Comparison of ENCODE assay signal across 27 cellular contexts in genomic region chr3:40978442-40978841, GRCh38.
DNase-seq lines count a peak whose midpoint lies in the region; ATAC-seq and TF ChIP-seq lines count a peak whose summit lies in the region.
"Had no signal": no experiment of that assay in that cellular context is flagged by ENCODE, and none has a peak within 500 bp of the region (broad histone marks: within the 10 kb centered on the region; RNA-seq: fewer than 3 reads in every experiment).

No MANE protein-coding gene starts in this region.

- H3K4me1 Mint-ChIP-seq in activated CD4-positive, alpha-beta T cell treated with anti-CD3 and anti-CD28 coated beads, Interleukin-2, amount 10 ng/mL, durations not matched to agents 24 days and 14 days, result peaks cover 34% of the 10 kb centered on the region
- H3K4me1 Mint-ChIP-seq in activated CD4-positive, alpha-beta T cell treated with anti-CD3 and anti-CD28 coated beads for 36 hours, result peaks cover 8% of the 10 kb centered on the region
- H3K4me1 Mint-ChIP-seq in endothelial cell (ENCODE audit: unreplicated experiment), result peaks cover 55% of the 10 kb centered on the region

- CTCF ChIA-PET in activated CD4-positive, alpha-beta T cell treated with anti-CD3 and anti-CD28 coated beads for 36 hours (lab: Charles Lee), result no interaction called here

- peaks cover 2% of the 10 kb centered on the region for H3K36me3 Mint-ChIP-seq in activated CD4-positive, alpha-beta T cell treated with anti-CD3 and anti-CD28 coated beads, Interleukin-2, amount 10 ng/mL, durations not matched to agents 24 days and 14 days (ENCODE audit: low read depth)
- no peaks in the 10 kb centered on the region for H3K36me3 Mint-ChIP-seq in activated CD4-positive, alpha-beta T cell treated with anti-CD3 and anti-CD28 coated beads for 36 hours (ENCODE audit: low read depth)
- H3K36me3 Mint-ChIP-seq in endothelial cell (ENCODE audit: low read depth, unreplicated experiment), result peaks cover 4% of the 10 kb centered on the region
- H3K36me3 Mint-ChIP-seq: CD4-positive, alpha-beta memory T cell; CD4-positive, CD25-positive, alpha-beta regulatory T cell; CD8-positive, alpha-beta memory T cell; CD8-positive, alpha-beta T cell had no signal

- ATAC-seq in activated CD4-positive, alpha-beta T cell treated with anti-CD3 and anti-CD28 coated beads for 36 hours, result no peak
- ATAC-seq: A549; CD8-positive, alpha-beta T cell had no signal

- no peak overlapping the region for H3K4me3 Mint-ChIP-seq in activated CD4-positive, alpha-beta T cell treated with anti-CD3 and anti-CD28 coated beads, Interleukin-2, amount 10 ng/mL, durations not matched to agents 24 days and 14 days
- no peak overlapping the region for H3K4me3 Mint-ChIP-seq in activated CD4-positive, alpha-beta T cell treated with anti-CD3 and anti-CD28 coated beads for 36 hours
- no peak overlapping the region for H3K4me3 Mint-ChIP-seq in endothelial cell (ENCODE audit: unreplicated experiment)
- H3K4me3 Mint-ChIP-seq: B cell; CD14-positive monocyte; CD4-positive, alpha-beta memory T cell; CD4-positive, alpha-beta T cell; CD4-positive, CD25-positive, alpha-beta regulatory T cell; CD8-positive, alpha-beta memory T cell; CD8-positive, alpha-beta T cell had no signal

- POLR2A ChIA-PET in activated CD4-positive, alpha-beta T cell treated with anti-CD3 and anti-CD28 coated beads for 36 hours (lab: Charles Lee), result no interaction called here

- peaks cover 7% of the 10 kb centered on the region for H3K9me3 Mint-ChIP-seq in activated CD4-positive, alpha-beta T cell treated with anti-CD3 and anti-CD28 coated beads, Interleukin-2, amount 10 ng/mL, durations not matched to agents 24 days and 14 days
- no peaks in the 10 kb centered on the region for H3K9me3 Mint-ChIP-seq in activated CD4-positive, alpha-beta T cell treated with anti-CD3 and anti-CD28 coated beads for 36 hours (ENCODE audit: low read depth)
- no peaks in the 10 kb centered on the region for H3K9me3 Mint-ChIP-seq in endothelial cell (ENCODE audit: unreplicated experiment)
- H3K9me3 Mint-ChIP-seq: CD4-positive, alpha-beta memory T cell; CD4-positive, alpha-beta T cell; CD8-positive, alpha-beta memory T cell; CD8-positive, alpha-beta T cell had no signal

- H3K27ac Mint-ChIP-seq in activated CD4-positive, alpha-beta T cell treated with anti-CD3 and anti-CD28 coated beads, Interleukin-2, amount 10 ng/mL, durations not matched to agents 24 days and 14 days, result no peak overlapping the region
- H3K27ac Mint-ChIP-seq in activated CD4-positive, alpha-beta T cell treated with anti-CD3 and anti-CD28 coated beads for 36 hours, result no peak overlapping the region
- peak overlapping the region; percentile 78 for H3K27ac Mint-ChIP-seq in endothelial cell (ENCODE audit: unreplicated experiment)
- H3K27ac Mint-ChIP-seq: B cell; CD4-positive, alpha-beta memory T cell; CD4-positive, alpha-beta T cell; CD4-positive, CD25-positive, alpha-beta regulatory T cell; CD8-positive, alpha-beta memory T cell; CD8-positive, alpha-beta T cell had no signal

- intact Hi-C loops in activated CD4-positive, alpha-beta T cell treated with anti-CD3 and anti-CD28 coated beads, Interleukin-2, amount 10 ng/mL, durations not matched to agents 24 days and 14 days (cut with micrococcal nuclease), result loop anchor here (10.0 kb wide), 1 partner anchor 1116 kb away; the partner anchor contains the start of gene TRAK1
- intact Hi-C loops in activated CD4-positive, alpha-beta T cell treated with anti-CD3 and anti-CD28 coated beads for 36 hours (cut with DNase I, micrococcal nuclease), result no loop called here

- H3K27me3 Mint-ChIP-seq in activated CD4-positive, alpha-beta T cell treated with anti-CD3 and anti-CD28 coated beads, Interleukin-2, amount 10 ng/mL, durations not matched to agents 24 days and 14 days, result peaks cover 20% of the 10 kb centered on the region
- H3K27me3 Mint-ChIP-seq in activated CD4-positive, alpha-beta T cell treated with anti-CD3 and anti-CD28 coated beads for 36 hours, result peaks cover 47% of the 10 kb centered on the region
- H3K27me3 Mint-ChIP-seq in endothelial cell (ENCODE audit: unreplicated experiment), result peaks cover 13% of the 10 kb centered on the region
- H3K27me3 Mint-ChIP-seq: CD4-positive, CD25-positive, alpha-beta regulatory T cell had no signal

- no peak for TF ChIP-seq CTCF in endothelial cell (IDR thresholded peaks at IDR 0.05; ENCODE audit: unreplicated experiment)

- peak; percentile 25 for DNase-seq in activated CD4-positive, alpha-beta T cell treated with anti-CD3 and anti-CD28 coated beads, Interleukin-2, amount 10 ng/mL, durations not matched to agents 24 days and 14 days
- no peak for DNase-seq in activated CD4-positive, alpha-beta T cell treated with anti-CD3 and anti-CD28 coated beads for 36 hours
- DNase-seq in endothelial cell (ENCODE audit: low spot score), result no peak
- no peak for DNase-seq in occipital lobe (lab: John Stamatoyannopoulos, UW)
- DNase-seq: 8988T; ACHN; AML-193; BE2C; C1 segment of cervical spinal cord; Caco-2; Calu3; CD4-positive, alpha-beta memory T cell; CD4-positive, alpha-beta T cell; CD4-positive, CD25-positive, alpha-beta regulatory T cell; CD8-positive, alpha-beta memory T cell; CD8-positive, alpha-beta T cell; COR-L47; DMS 273 treated with DMSO at 0.1 percent for 48 hours; DMS153; DMS53; DMS79; DMS79 treated with DMSO at 0.1 percent for 48 hours; DND-41; EL had no signal
